In the genomic region with DNA sequence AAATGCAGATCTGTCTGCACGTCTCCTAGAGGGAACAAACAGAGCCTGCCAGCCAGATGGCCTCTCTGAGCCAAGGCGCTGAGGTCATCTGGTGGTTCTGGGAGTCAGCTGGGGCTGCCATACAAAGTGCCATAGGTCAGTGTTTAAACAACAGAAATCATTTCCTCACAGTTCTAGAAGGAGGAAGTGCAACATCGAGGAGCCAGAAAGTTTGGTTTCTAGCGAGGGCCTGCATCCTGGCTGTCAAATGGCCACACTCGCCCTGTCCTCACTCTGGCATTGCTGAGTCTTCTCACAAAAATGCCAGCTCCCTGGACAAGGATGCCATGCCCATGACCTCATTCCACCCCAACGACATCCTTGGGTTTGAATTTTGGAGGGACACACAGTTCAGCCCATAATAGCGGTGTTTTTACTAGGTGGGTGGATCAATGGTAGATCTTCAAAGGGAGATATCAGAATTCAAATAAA, we compare ENCODE assay signal across 16 cellular contexts. TPM values are rescaled to one million over a fixed set of nuclear protein-coding genes. Genes with fewer than 3 reads are reported as not detected.
DNase-seq lines count a peak whose midpoint lies in the region; ATAC-seq, FAIRE-seq and TF ChIP-seq lines count a peak whose summit lies in the region.
"Had no signal": no experiment of that assay in that cellular context is flagged by ENCODE, and none has a peak within 500 bp of the region (broad histone marks: within the 10 kb centered on the region; RNA-seq: fewer than 3 reads in every experiment).

No MANE protein-coding gene starts in this region.

- H3K27ac ChIP-seq in GM12878 (ENCODE audit: control insufficient read depth, insufficient read depth) (no peak overlapping the region), mesodermal cell (ENCODE audit: low read depth, low read length, severe bottlenecking) (peak overlapping the region; percentile 87)
- H3K27ac ChIP-seq: cardiac muscle cell had no signal

- intact Hi-C loops in GM12878 (cut with micrococcal nuclease; ENCODE audit: unreplicated experiment) = no loop called here

- H4K20me1 ChIP-seq in GM12878 (ENCODE audit: control insufficient read depth, insufficient read depth) = no peaks in the 10 kb centered on the region

- H3K9ac ChIP-seq in GM12878 (ENCODE audit: control insufficient read depth, insufficient read depth, low read length) = no peak overlapping the region

- H3K4me3 ChIP-seq in BJ (ENCODE audit: low read depth, low read length) (no peak overlapping the region), MG63 (no peak overlapping the region), GM12878 (no peak overlapping the region), mesodermal cell (ENCODE audit: extremely low read depth, insufficient read depth, low read length, poor library complexity, severe bottlenecking) (no peak overlapping the region)
- H3K4me3 ChIP-seq: cardiac muscle cell, upper lobe of left lung had no signal

- H3K4me2 ChIP-seq in GM12878 (ENCODE audit: control insufficient read depth, insufficient read depth) = no peak overlapping the region

- TF ChIP-seq CTCF in BJ (IDR thresholded peaks at IDR 0.05; ENCODE audit: insufficient read depth, low read depth, low read length) (no peak), GM12878 (IDR thresholded peaks at IDR 0.05 in 2 of 3, conservative IDR thresholded peaks at IDR 0.05 in 1 of 3; ENCODE audit: control insufficient read depth in 2 of 3, extremely low read depth in 1 of 3, insufficient read depth in 1 of 3, low read depth in 3 of 3, low read length in 3 of 3) (no peak)

- no TSS peak for BruUV-seq in GM12878 (replicated peaks; lab: Mats Ljungman, UMichigan)

- TF ChIP-seq EP300 in GM12878 (IDR thresholded peaks at IDR 0.05; ENCODE audit: borderline replicate concordance in 1 of 2, control insufficient read depth in 1 of 2, low read depth in 2 of 2, low read length in 2 of 2) = no peak

- no peak for FAIRE-seq in GM12878 (lab: Jason Lieb, UNC)

- DNase-seq in BJ (ENCODE audit: low read depth) = peak; percentile 42
- peak; percentile 87 for DNase-seq in MG63
- DNase-seq in GM12878 (ENCODE audit: low read depth, low spot score) = no peak
- DNase-seq in activated CD4-positive, alpha-beta T cell treated with anti-CD3 and anti-CD28 coated beads, Interleukin-2, amount 50 U/mL, for 48 hours = no peak
- DNase-seq in middle frontal gyrus (ENCODE audit: extremely low spot score, low spot score) = no peak
- DNase-seq: activated CD8-positive, alpha-beta memory T cell treated with anti-CD3 and anti-CD28 coated beads, Interleukin-2, amount 50 U/mL, for 48 hours; COR-L47; H7; NCI-H1930; stimulated activated CD4-positive, alpha-beta T cell treated with anti-CD3 and anti-CD28 coated beads, Interleukin-4, amount 100 ng/mL, for 1 hour; T-cell had no signal

- no peak for ATAC-seq in GM12878
- no peak for ATAC-seq in HG03175 (IDR thresholded peaks at IDR 0.05; ENCODE audit: unreplicated experiment)
- ATAC-seq in GM21381 (IDR thresholded peaks at IDR 0.05; ENCODE audit: unreplicated experiment) = no peak

- H3K36me3 ChIP-seq in BJ (ENCODE audit: control insufficient read depth, insufficient read depth, low read length) (no peaks in the 10 kb centered on the region), MG63 (no peaks in the 10 kb centered on the region), GM12878 (ENCODE audit: control insufficient read depth in 2 of 2, insufficient read depth in 2 of 2, low read length in 1 of 2) (no peaks in the 10 kb centered on the region), mesodermal cell (ENCODE audit: control insufficient read depth, insufficient read depth, low read length) (no peaks in the 10 kb centered on the region)
- H3K36me3 ChIP-seq: cardiac muscle cell, upper lobe of left lung had no signal

- POLR2A ChIA-PET in BJ (lab: Charles Lee) (no interaction called here), GM12878 (lab: Charles Lee) (no interaction called here)

- RAD21 ChIA-PET in GM12878 (lab: Charles Lee; ENCODE audit: unreplicated experiment) = no interaction called here

- no peak overlapping the region for H2AFZ ChIP-seq in GM12878 (ENCODE audit: control insufficient read depth, low read depth, low read length)

- SMC1A ChIA-PET in GM12878 (lab: Charles Lee; ENCODE audit: uncharacterized antibody, unreplicated experiment) = no interaction called here

- in situ Hi-C loops in GM12878 (cut with MboI) = no loop called here

- H3K9me3 ChIP-seq in MG63 (no peaks in the 10 kb centered on the region), GM12878 (replicated peaks; ENCODE audit: control insufficient read depth, insufficient read depth, low read length) (no peaks in the 10 kb centered on the region), mesodermal cell (ENCODE audit: control insufficient read depth, low read length) (no peaks in the 10 kb centered on the region)
- H3K9me3 ChIP-seq: upper lobe of left lung had no signal

- no peaks in the 10 kb centered on the region for H3K27me3 ChIP-seq in BJ (ENCODE audit: control insufficient read depth, insufficient read depth, low read length)
- no peaks in the 10 kb centered on the region for H3K27me3 ChIP-seq in MG63
- H3K27me3 ChIP-seq in GM12878 (replicated peaks in 1 of 2; ENCODE audit: control insufficient read depth in 2 of 2, insufficient read depth in 2 of 2, low read length in 1 of 2) = no peaks in the 10 kb centered on the region; a peak in 1 of 4 replicates
- H3K27me3 ChIP-seq: cardiac muscle cell, upper lobe of left lung had no signal

- H3K4me1 ChIP-seq in GM12878 (ENCODE audit: control insufficient read depth, insufficient read depth, low read length) (no peaks in the 10 kb centered on the region), mesodermal cell (ENCODE audit: control insufficient read depth, insufficient read depth, low read length, poor library complexity, severe bottlenecking) (peaks cover 13% of the 10 kb centered on the region)

- H3K79me2 ChIP-seq in GM12878 (ENCODE audit: control insufficient read depth, insufficient read depth, low read length) = no peaks in the 10 kb centered on the region

- CTCF ChIA-PET in BJ (lab: Yijun Ruan, JAX) = interaction anchor here (0.9 kb wide), 1 partner anchor 20 kb away, joined by 3 read pairs; no protein-coding TSS in a partner anchor
- CTCF ChIA-PET in GM12878 (lab: Yijun Ruan, JAX) = no interaction called here

- 20% methylated on average over 7 of the region's 7 CpGs for WGBS in GM12878 (ENCODE audit: insufficient coverage, insufficient replicate concordance, low lambda C conversion rate, missing lambda C conversion rate)
- WGBS in mesodermal cell (ENCODE audit: insufficient coverage in 2 of 2), 2 experiments = 74 to 80% methylated on average over 3 to 6 of the region's 7 CpGs

- TF ChIP-seq RAD21 in GM12878 (IDR thresholded peaks at IDR 0.05; ENCODE audit: insufficient read depth, low read depth, low read length) = no peak

- no peak for TF ChIP-seq POLR2A in GM12878 (IDR thresholded peaks at IDR 0.05; ENCODE audit: low read depth, low read length)

TF ChIP-seq in GM12878, 131 proteins besides CTCF, POLR2A, EP300 and RAD21:
- TF ChIP-seq FOXK2 (IDR thresholded peaks at IDR 0.05) = no peak
- TF ChIP-seq SPI1 (IDR thresholded peaks at IDR 0.05; ENCODE audit: borderline replicate concordance, insufficient read depth, low read depth, low read length) = peak; percentile 29; the same call in 1 of the 2 replicates

RNA-seq across cellular contexts. Expression of gene MYT1L, which starts 59.6 kb away (rescaled TPM):
- not detected in 2 replicates for polyA plus RNA-seq in BJ (2011; rRNA removed)
- 0.26 TPM in 1 of 2 replicates, not detected in the other for polyA minus RNA-seq in BJ (2011; rRNA and poly(A)+ RNA removed)
- not detected in 2 replicates for total RNA-seq in MG63 (2014; rRNA removed; shearing (Covaris generic); ENCODE audit: low replicate concordance)
- total RNA-seq in GM12878 (2013; cell fraction: nucleolus; rRNA removed) = not detected in 2 replicates
- not detected in 2 replicates for total RNA-seq in GM12878 (2014; rRNA removed)
- total RNA-seq in GM12878 (2014; rRNA removed; fragmentation: Illumina TruSeq; extraction: Trizol) = not detected in 2 replicates
- not detected in 2 replicates for total RNA-seq in GM12878 (2021)
- polyA plus RNA-seq in GM12878 (2011; ENCODE audit: low read depth) = not detected
- polyA plus RNA-seq in GM12878 (2011; rRNA removed) = not detected in 2 replicates
- polyA plus RNA-seq in GM12878 (2011; cell fraction: cytosol; rRNA removed) = not detected in 2 replicates
- polyA plus RNA-seq in GM12878 (2011; cell fraction: nucleus; rRNA removed) = not detected in 2 replicates
- 0.09 and 0.10 TPM in 2 replicates for polyA plus RNA-seq in GM12878 (2012)
- polyA plus RNA-seq in GM12878 (2014; fragmentation: Illumina TruSeq; extraction: Trizol) = not detected in 2 replicates
- not detected for polyA plus RNA-seq in GM12878 (2014; fragmentation: Nextera tagmentation; extraction: Ambion mirVana)
- polyA plus RNA-seq in GM12878 (2014; rRNA removed) = not detected in 2 replicates
- not detected for polyA plus RNA-seq in GM12878 (2016; fragmentation: Nextera tagmentation; extraction: Ambion mirVana)
- not detected in 2 replicates for polyA minus RNA-seq in GM12878 (2011; rRNA and poly(A)+ RNA removed)
- polyA minus RNA-seq in GM12878 (2011; cell fraction: cytosol; rRNA and poly(A)+ RNA removed) = not detected in 2 replicates
- polyA minus RNA-seq in GM12878 (2011; cell fraction: nucleus; rRNA and poly(A)+ RNA removed) = 0.29 TPM in 1 of 2 replicates, not detected in the other
- polyA plus RNA-seq in mesodermal cell (2013, experiment 1 of 2) = 1.00 TPM
- 1.0 TPM for polyA plus RNA-seq in mesodermal cell (2013, experiment 2 of 2)
- total RNA-seq: H7 had no signal
- polyA plus RNA-seq: cardiac muscle cell had no signal

Comparison
In these comparisons a context has a peak if more than half of its experiments do, and no peak if none do; other contexts are left out.
1. DNase-seq: peak in BJ (single experiment) and MG63 (single experiment); none in GM12878 (single experiment), activated CD4-positive, alpha-beta T cell treated with anti-CD3 and anti-CD28 coated beads, Interleukin-2, amount 50 U/mL, for 48 hours (0 of 2) and middle frontal gyrus (single experiment).